Comparison of ENCODE assay signal across 24 cellular contexts in the genomic region with DNA sequence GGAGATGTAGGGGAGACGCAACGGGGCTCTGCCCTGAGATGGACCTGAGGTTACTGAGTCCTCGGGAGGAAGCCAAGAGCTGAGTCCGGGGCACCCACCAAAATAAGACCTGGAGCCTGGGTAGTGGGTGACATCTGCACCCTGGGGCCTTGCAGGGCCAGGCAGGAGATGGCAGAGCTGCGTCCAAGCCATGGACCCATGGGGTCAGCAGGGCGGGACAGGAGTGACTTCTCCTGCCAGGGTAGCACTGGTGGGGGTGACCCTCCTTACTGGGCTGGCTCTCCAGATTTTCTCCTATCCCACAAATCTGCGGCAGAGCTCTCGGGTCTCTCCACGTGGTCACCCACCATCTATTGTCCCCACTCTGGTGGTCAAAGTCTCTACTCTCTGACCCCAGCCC. TPM values are rescaled to one million over a fixed set of nuclear protein-coding genes. Genes with fewer than 3 reads are reported as not detected.
"Had no signal": no experiment of that assay in that cellular context is flagged by ENCODE, and none has a peak within 500 bp of the region (broad histone marks: within the 10 kb centered on the region; RNA-seq: fewer than 3 reads in every experiment).

No MANE protein-coding gene starts in this region.

- DNase-seq: KBM-7, MV-4-11, NCI-H1048, NCI-H1105, NCI-H1417, NCI-H1436 treated with DMSO at 0.1 percent for 48 hours, NCI-H1694 treated with DMSO at 0.1 percent for 48 hours, NCI-H1930, NCI-H2081, NCI-H2107, NCI-H2227 treated with DMSO at 0.1 percent for 48 hours, NCI-H524, NCI-H69, NCI-H774, Right ventricle myocardium superior, RPMI8226, SIG-M5 had no signal

- H3K4me1 ChIP-seq: SJSA1 had no signal

- H3K27ac ChIP-seq: SJSA1, SK-N-MC had no signal

- FAIRE-seq: RCC 7860 had no signal

- H3K4me3 ChIP-seq: SJSA1, SK-N-MC had no signal

- H3K9me3 ChIP-seq: SJSA1 had no signal

- H3K36me3 ChIP-seq: SJSA1 had no signal

RNA-seq across cellular contexts. Expression of a gene that starts 2.1 kb away (rescaled TPM):
- total RNA-seq: HT-29, LHCN-M2, MCF 10A, NCI-H460, Right ventricle myocardium superior, SJSA1 had no signal

RNA-seq across cellular contexts. Expression of a gene that starts 54.2 kb away (rescaled TPM):
- total RNA-seq: MCF 10A had no signal
